ENCODE assay signal across 1 cellular context in genomic region chr4:2855584-2855983, GRCh38.
TF ChIP-seq lines count a peak whose summit lies in the region.

No MANE protein-coding gene starts in this region.

TF ChIP-seq in HepG2, 621 proteins besides CTCF, POLR2A, EP300 and RAD21 (continues in another document):
- TF ChIP-seq ZMYM3 (CRISPR knock-in tag; IDR thresholded peaks at IDR 0.05), result peak; percentile 38; the same call in 1 of the 2 replicates
- TF ChIP-seq ZNF710 (CRISPR knock-in tag; IDR thresholded peaks at IDR 0.05; ENCODE audit: borderline replicate concordance), result no peak
- no peak for TF ChIP-seq ETV5 (CRISPR knock-in tag; IDR thresholded peaks at IDR 0.05; ENCODE audit: borderline replicate concordance)
- TF ChIP-seq RARA (CRISPR knock-in tag; IDR thresholded peaks at IDR 0.05), result peak; percentile 64
- no peak for TF ChIP-seq ZNF629 (CRISPR knock-in tag; conservative IDR thresholded peaks at IDR 0.05)
- no peak for TF ChIP-seq ZFP90 (CRISPR knock-in tag; IDR thresholded peaks at IDR 0.05; ENCODE audit: borderline replicate concordance)
- TF ChIP-seq, protein P1, sequence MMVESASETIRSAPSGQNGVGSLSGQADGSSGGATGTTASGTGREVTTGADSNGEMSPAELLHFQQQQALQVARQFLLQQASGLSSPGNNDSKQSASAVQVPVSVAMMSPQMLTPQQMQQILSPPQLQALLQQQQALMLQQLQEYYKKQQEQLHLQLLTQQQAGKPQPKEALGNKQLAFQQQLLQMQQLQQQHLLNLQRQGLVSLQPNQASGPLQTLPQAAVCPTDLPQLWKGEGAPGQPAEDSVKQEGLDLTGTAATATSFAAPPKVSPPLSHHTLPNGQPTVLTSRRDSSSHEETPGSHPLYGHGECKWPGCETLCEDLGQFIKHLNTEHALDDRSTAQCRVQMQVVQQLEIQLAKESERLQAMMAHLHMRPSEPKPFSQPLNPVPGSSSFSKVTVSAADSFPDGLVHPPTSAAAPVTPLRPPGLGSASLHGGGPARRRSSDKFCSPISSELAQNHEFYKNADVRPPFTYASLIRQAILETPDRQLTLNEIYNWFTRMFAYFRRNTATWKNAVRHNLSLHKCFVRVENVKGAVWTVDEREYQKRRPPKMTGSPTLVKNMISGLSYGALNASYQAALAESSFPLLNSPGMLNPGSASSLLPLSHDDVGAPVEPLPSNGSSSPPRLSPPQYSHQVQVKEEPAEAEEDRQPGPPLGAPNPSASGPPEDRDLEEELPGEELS (CRISPR knock-in tag; IDR thresholded peaks at IDR 0.05), result peak; percentile 39; the same call in 1 of the 2 replicates
- peak; percentile 47; the same call in 1 of the 2 replicates for TF ChIP-seq BCL6 (CRISPR knock-in tag; IDR thresholded peaks at IDR 0.05)
- peak; percentile 53; the same call in 1 of the 2 replicates for TF ChIP-seq NCOR1 (IDR thresholded peaks at IDR 0.05; ENCODE audit: borderline replicate concordance, low read length)
- peak; percentile 47 for TF ChIP-seq ZMYM4 (CRISPR knock-in tag; IDR thresholded peaks at IDR 0.05)
- peak; percentile 84 for TF ChIP-seq SP5 (CRISPR knock-in tag; IDR thresholded peaks at IDR 0.05; ENCODE audit: borderline replicate concordance, low read depth)
- TF ChIP-seq, protein P2, sequence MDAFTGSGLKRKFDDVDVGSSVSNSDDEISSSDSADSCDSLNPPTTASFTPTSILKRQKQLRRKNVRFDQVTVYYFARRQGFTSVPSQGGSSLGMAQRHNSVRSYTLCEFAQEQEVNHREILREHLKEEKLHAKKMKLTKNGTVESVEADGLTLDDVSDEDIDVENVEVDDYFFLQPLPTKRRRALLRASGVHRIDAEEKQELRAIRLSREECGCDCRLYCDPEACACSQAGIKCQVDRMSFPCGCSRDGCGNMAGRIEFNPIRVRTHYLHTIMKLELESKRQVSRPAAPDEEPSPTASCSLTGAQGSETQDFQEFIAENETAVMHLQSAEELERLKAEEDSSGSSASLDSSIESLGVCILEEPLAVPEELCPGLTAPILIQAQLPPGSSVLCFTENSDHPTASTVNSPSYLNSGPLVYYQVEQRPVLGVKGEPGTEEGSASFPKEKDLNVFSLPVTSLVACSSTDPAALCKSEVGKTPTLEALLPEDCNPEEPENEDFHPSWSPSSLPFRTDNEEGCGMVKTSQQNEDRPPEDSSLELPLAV (CRISPR knock-in tag; conservative IDR thresholded peaks at IDR 0.05; ENCODE audit: low read depth), result no peak
- TF ChIP-seq ZNF547 (CRISPR knock-in tag; IDR thresholded peaks at IDR 0.05), result no peak
- TF ChIP-seq FOXK2 (IDR thresholded peaks at IDR 0.05), result no peak
- peak; percentile 69 for TF ChIP-seq ZBTB33 (CRISPR knock-in tag; IDR thresholded peaks at IDR 0.05)
- TF ChIP-seq FOXP1 (IDR thresholded peaks at IDR 0.05), result no peak
- TF ChIP-seq FOXP1 (CRISPR knock-in tag; IDR thresholded peaks at IDR 0.05), result 0 out of 2 replicates have a peak, but pooled peaks have one; percentile 11
- TF ChIP-seq, protein P3, sequence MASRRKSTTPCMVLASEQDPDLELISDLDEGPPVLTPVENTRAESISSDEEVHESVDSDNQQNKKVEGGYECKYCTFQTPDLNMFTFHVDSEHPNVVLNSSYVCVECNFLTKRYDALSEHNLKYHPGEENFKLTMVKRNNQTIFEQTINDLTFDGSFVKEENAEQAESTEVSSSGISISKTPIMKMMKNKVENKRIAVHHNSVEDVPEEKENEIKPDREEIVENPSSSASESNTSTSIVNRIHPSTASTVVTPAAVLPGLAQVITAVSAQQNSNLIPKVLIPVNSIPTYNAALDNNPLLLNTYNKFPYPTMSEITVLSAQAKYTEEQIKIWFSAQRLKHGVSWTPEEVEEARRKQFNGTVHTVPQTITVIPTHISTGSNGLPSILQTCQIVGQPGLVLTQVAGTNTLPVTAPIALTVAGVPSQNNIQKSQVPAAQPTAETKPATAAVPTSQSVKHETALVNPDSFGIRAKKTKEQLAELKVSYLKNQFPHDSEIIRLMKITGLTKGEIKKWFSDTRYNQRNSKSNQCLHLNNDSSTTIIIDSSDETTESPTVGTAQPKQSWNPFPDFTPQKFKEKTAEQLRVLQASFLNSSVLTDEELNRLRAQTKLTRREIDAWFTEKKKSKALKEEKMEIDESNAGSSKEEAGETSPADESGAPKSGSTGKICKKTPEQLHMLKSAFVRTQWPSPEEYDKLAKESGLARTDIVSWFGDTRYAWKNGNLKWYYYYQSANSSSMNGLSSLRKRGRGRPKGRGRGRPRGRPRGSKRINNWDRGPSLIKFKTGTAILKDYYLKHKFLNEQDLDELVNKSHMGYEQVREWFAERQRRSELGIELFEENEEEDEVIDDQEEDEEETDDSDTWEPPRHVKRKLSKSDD (CRISPR knock-in tag; IDR thresholded peaks at IDR 0.05; ENCODE audit: low read depth), result 0 out of 2 replicates have a peak, but pooled peaks have one; percentile 34
- peak; percentile 50; the same call in 1 of the 2 replicates for TF ChIP-seq TARDBP (CRISPR knock-in tag; IDR thresholded peaks at IDR 0.05)
- TF ChIP-seq KAT7 (CRISPR knock-in tag; IDR thresholded peaks at IDR 0.05; ENCODE audit: borderline replicate concordance), result 0 out of 2 replicates have a peak, but pooled peaks have one; percentile 71
- TF ChIP-seq, protein P4, sequence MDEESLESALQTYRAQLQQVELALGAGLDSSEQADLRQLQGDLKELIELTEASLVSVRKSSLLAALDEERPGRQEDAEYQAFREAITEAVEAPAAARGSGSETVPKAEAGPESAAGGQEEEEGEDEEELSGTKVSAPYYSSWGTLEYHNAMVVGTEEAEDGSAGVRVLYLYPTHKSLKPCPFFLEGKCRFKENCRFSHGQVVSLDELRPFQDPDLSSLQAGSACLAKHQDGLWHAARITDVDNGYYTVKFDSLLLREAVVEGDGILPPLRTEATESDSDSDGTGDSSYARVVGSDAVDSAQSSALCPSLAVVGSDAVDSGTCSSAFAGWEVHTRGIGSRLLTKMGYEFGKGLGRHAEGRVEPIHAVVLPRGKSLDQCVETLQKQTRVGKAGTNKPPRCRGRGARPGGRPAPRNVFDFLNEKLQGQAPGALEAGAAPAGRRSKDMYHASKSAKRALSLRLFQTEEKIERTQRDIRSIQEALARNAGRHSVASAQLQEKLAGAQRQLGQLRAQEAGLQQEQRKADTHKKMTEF (CRISPR knock-in tag; IDR thresholded peaks at IDR 0.05), result 0 out of 2 replicates have a peak, but pooled peaks have one; percentile 35
- TF ChIP-seq ZNF256 (CRISPR knock-in tag; conservative IDR thresholded peaks at IDR 0.05), result no peak
- TF ChIP-seq MED1 (CRISPR knock-in tag; IDR thresholded peaks at IDR 0.05), result peak; percentile 42; the same call in 1 of the 2 replicates
- peak; percentile 71 for TF ChIP-seq SALL1 (CRISPR knock-in tag; IDR thresholded peaks at IDR 0.05)
- no peak for TF ChIP-seq ZNF451 (CRISPR knock-in tag; IDR thresholded peaks at IDR 0.05)
- peak; percentile 30; the same call in 1 of the 2 replicates for TF ChIP-seq MYC (CRISPR knock-in tag; IDR thresholded peaks at IDR 0.05; ENCODE audit: borderline replicate concordance)
- TF ChIP-seq, protein P5, sequence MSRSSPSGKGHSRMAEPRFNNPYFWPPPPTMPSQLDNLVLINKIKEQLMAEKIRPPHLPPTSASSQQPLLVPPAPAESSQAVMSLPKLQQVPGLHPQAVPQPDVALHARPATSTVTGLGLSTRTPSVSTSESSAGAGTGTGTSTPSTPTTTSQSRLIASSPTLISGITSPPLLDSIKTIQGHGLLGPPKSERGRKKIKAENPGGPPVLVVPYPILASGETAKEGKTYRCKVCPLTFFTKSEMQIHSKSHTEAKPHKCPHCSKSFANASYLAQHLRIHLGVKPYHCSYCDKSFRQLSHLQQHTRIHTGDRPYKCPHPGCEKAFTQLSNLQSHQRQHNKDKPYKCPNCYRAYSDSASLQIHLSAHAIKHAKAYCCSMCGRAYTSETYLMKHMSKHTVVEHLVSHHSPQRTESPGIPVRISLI (CRISPR knock-in tag; IDR thresholded peaks at IDR 0.05; ENCODE audit: borderline replicate concordance), result peak; percentile 86; the same call in 1 of the 2 replicates
- TF ChIP-seq GPN1 (CRISPR knock-in tag; IDR thresholded peaks at IDR 0.05; ENCODE audit: borderline replicate concordance), result no peak
- no peak for TF ChIP-seq ATF7-NPFF (CRISPR knock-in tag; IDR thresholded peaks at IDR 0.05; ENCODE audit: low read depth)
- TF ChIP-seq TCF12 (IDR thresholded peaks at IDR 0.05), result no peak
- TF ChIP-seq TCF12 (CRISPR knock-in tag; IDR thresholded peaks at IDR 0.05), result no peak
- peak; percentile 61 for TF ChIP-seq NCOA2 (CRISPR knock-in tag; IDR thresholded peaks at IDR 0.05)
- 0 out of 2 replicates have a peak, but pooled peaks have one; percentile 30 for TF ChIP-seq YEATS4 (CRISPR knock-in tag; IDR thresholded peaks at IDR 0.05; ENCODE audit: borderline replicate concordance)
- no peak for TF ChIP-seq TOPORS (CRISPR knock-in tag; IDR thresholded peaks at IDR 0.05)
- TF ChIP-seq, protein P6, sequence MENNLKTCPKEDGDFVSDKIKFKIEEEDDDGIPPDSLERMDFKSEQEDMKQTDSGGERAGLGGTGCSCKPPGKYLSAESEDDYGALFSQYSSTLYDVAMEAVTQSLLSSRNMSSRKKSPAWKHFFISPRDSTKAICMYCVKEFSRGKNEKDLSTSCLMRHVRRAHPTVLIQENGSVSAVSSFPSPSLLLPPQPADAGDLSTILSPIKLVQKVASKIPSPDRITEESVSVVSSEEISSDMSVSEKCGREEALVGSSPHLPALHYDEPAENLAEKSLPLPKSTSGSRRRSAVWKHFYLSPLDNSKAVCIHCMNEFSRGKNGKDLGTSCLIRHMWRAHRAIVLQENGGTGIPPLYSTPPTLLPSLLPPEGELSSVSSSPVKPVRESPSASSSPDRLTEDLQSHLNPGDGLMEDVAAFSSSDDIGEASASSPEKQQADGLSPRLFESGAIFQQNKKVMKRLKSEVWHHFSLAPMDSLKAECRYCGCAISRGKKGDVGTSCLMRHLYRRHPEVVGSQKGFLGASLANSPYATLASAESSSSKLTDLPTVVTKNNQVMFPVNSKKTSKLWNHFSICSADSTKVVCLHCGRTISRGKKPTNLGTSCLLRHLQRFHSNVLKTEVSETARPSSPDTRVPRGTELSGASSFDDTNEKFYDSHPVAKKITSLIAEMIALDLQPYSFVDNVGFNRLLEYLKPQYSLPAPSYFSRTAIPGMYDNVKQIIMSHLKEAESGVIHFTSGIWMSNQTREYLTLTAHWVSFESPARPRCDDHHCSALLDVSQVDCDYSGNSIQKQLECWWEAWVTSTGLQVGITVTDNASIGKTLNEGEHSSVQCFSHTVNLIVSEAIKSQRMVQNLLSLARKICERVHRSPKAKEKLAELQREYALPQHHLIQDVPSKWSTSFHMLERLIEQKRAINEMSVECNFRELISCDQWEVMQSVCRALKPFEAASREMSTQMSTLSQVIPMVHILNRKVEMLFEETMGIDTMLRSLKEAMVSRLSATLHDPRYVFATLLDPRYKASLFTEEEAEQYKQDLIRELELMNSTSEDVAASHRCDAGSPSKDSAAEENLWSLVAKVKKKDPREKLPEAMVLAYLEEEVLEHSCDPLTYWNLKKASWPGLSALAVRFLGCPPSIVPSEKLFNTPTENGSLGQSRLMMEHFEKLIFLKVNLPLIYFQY (CRISPR knock-in tag; IDR thresholded peaks at IDR 0.05; ENCODE audit: borderline replicate concordance), result no peak
- TF ChIP-seq, protein P7, sequence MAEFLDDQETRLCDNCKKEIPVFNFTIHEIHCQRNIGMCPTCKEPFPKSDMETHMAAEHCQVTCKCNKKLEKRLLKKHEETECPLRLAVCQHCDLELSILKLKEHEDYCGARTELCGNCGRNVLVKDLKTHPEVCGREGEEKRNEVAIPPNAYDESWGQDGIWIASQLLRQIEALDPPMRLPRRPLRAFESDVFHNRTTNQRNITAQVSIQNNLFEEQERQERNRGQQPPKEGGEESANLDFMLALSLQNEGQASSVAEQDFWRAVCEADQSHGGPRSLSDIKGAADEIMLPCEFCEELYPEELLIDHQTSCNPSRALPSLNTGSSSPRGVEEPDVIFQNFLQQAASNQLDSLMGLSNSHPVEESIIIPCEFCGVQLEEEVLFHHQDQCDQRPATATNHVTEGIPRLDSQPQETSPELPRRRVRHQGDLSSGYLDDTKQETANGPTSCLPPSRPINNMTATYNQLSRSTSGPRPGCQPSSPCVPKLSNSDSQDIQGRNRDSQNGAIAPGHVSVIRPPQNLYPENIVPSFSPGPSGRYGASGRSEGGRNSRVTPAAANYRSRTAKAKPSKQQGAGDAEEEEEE (CRISPR knock-in tag; IDR thresholded peaks at IDR 0.05; ENCODE audit: borderline replicate concordance), result no peak
- peak; percentile 61; the same call in 1 of the 2 replicates for TF ChIP-seq KMT2A (CRISPR knock-in tag; IDR thresholded peaks at IDR 0.05)
- 0 out of 2 replicates have a peak, but pooled peaks have one; percentile 38 for TF ChIP-seq KLF12 (CRISPR knock-in tag; IDR thresholded peaks at IDR 0.05; ENCODE audit: borderline replicate concordance)
